31 cellular contexts compared by ENCODE assay signal in the genomic region with DNA sequence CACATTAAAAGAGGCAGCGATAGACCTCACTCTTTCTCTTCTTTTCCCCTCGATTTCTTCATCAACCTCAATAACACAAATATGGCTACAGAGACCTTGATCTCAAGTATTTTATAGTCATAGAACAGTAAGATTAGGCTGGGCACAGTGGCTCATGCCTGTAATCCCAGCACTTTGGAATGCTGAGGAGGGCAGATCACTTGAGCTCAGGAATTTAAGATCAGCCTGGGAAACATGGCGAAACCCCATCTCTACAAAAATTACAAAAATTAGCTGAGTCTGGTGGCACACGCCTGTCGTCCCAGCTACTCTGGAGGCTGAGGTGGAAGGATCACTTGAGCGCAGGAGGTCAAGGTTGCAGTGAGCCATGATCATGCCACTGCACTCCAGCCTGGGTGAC. TPM values are rescaled to one million over a fixed set of nuclear protein-coding genes. Genes with fewer than 3 reads are reported as not detected.
"Had no signal": no experiment of that assay in that cellular context is flagged by ENCODE, and none has a peak within 500 bp of the region (broad histone marks: within the 10 kb centered on the region; RNA-seq: fewer than 3 reads in every experiment).

No MANE protein-coding gene starts in this region.

- H3K27ac Mint-ChIP-seq: activated CD4-positive, alpha-beta memory T cell treated with anti-CD3 and anti-CD28 coated beads, Interleukin-2, amount 10 ng/mL, durations not matched to agents 7 days and 5 days; activated CD4-positive, alpha-beta T cell treated with anti-CD3 and anti-CD28 coated beads for 36 hours; activated naive CD4-positive, alpha-beta T cell treated with anti-CD3 and anti-CD28 coated beads for 36 hours; activated naive CD8-positive, alpha-beta T cell; activated T-helper 17 cell treated with anti-CD3 and anti-CD28 coated beads, Interleukin-2, amount 50 U/mL, for 72 hours; T-helper 17 cell had no signal

- ATAC-seq: activated CD4-positive, alpha-beta T cell treated with anti-CD3 and anti-CD28 coated beads for 36 hours; activated T-helper 17 cell treated with anti-CD3 and anti-CD28 coated beads, Interleukin-2, amount 50 U/mL, for 72 hours; Panc1; T-helper 17 cell had no signal

- H3K27me3 ChIP-seq: MG63, SJCRH30 had no signal

- H3K36me3 Mint-ChIP-seq: activated naive CD8-positive, alpha-beta T cell had no signal

- H3K9me3 ChIP-seq: SJCRH30 had no signal

- H3K4me1 Mint-ChIP-seq: activated CD4-positive, alpha-beta T cell treated with anti-CD3 and anti-CD28 coated beads for 36 hours; activated T-helper 17 cell treated with anti-CD3 and anti-CD28 coated beads, Interleukin-2, amount 50 U/mL, for 72 hours; T-helper 17 cell had no signal

- DNase-seq: activated CD4-positive, alpha-beta memory T cell treated with anti-CD3 and anti-CD28 coated beads, Interleukin-2, amount 10 ng/mL, durations not matched to agents 7 days and 5 days; activated CD4-positive, alpha-beta T cell treated with anti-CD3 and anti-CD28 coated beads for 36 hours; activated CD4-positive, alpha-beta T cell treated with anti-CD3 and anti-CD28 coated beads, Interleukin-2, amount 50 U/mL, for 1 hour; activated CD4-positive, CD25-positive, alpha-beta regulatory T cell; activated gamma-delta T cell; activated naive CD4-positive, alpha-beta T cell treated with anti-CD3 and anti-CD28 coated beads for 36 hours; activated T-cell treated with anti-CD3 and anti-CD28 coated beads for 4 hours; activated T-cell treated with anti-CD3 and anti-CD28 coated beads, Interleukin-2, amount 50 U/mL, for 48 hours; amygdala; MG63; MV-4-11; NCI-H1092 treated with DMSO at 0.1 percent for 48 hours; NCI-H1417 treated with DMSO at 0.1 percent for 48 hours; NCI-H1694; NCI-H2029; NCI-H2107; NCI-H2171 treated with DMSO at 0.1 percent for 48 hours; NCI-H345; NCI-H510A; NCI-H526 treated with DMSO at 0.1 percent for 48 hours; NCI-H82; Right ventricle myocardium superior; RPMI8226; SJCRH30; T-helper 17 cell had no signal

- H3K36me3 ChIP-seq: MG63, SJCRH30 had no signal

- H3K9me3 Mint-ChIP-seq: activated CD4-positive, alpha-beta memory T cell treated with anti-CD3 and anti-CD28 coated beads, Interleukin-2, amount 10 ng/mL, durations not matched to agents 7 days and 5 days; activated naive CD4-positive, alpha-beta T cell treated with anti-CD3 and anti-CD28 coated beads for 36 hours; activated T-helper 17 cell treated with anti-CD3 and anti-CD28 coated beads, Interleukin-2, amount 50 U/mL, for 72 hours had no signal

- H3K4me3 ChIP-seq: MG63, SJCRH30 had no signal

- H3K4me3 Mint-ChIP-seq: activated CD4-positive, alpha-beta memory T cell treated with anti-CD3 and anti-CD28 coated beads, Interleukin-2, amount 10 ng/mL, durations not matched to agents 7 days and 5 days; activated CD4-positive, alpha-beta T cell treated with anti-CD3 and anti-CD28 coated beads for 36 hours; activated naive CD4-positive, alpha-beta T cell treated with anti-CD3 and anti-CD28 coated beads for 36 hours; activated naive CD8-positive, alpha-beta T cell; activated T-helper 17 cell treated with anti-CD3 and anti-CD28 coated beads, Interleukin-2, amount 50 U/mL, for 72 hours; T-helper 17 cell had no signal

- H3K27ac ChIP-seq: SJCRH30, VCaP had no signal

RNA-seq across cellular contexts. Expression of a gene that starts 14.6 kb away (rescaled TPM):
- total RNA-seq: activated CD4-positive, alpha-beta memory T cell treated with anti-CD3 and anti-CD28 coated beads, Interleukin-2, amount 10 ng/mL, durations not matched to agents 7 days and 5 days; activated CD4-positive, alpha-beta T cell treated with anti-CD3 and anti-CD28 coated beads for 36 hours; activated CD8-positive, alpha-beta memory T cell treated with anti-CD3 and anti-CD28 coated beads for 36 hours; activated naive CD4-positive, alpha-beta T cell treated with anti-CD3 and anti-CD28 coated beads for 36 hours; activated T-helper 17 cell treated with anti-CD3 and anti-CD28 coated beads, Interleukin-2, amount 50 U/mL, for 72 hours; OCI-LY7; T-helper 17 cell had no signal
